ENCODE assay signal across 19 cellular contexts in genomic region chr2:229154381-229154780, GRCh38.
DNase-seq lines count a peak whose midpoint lies in the region; ATAC-seq, FAIRE-seq and TF ChIP-seq lines count a peak whose summit lies in the region.
"Had no signal": no experiment of that assay in that cellular context is flagged by ENCODE, and none has a peak within 500 bp of the region (broad histone marks: within the 10 kb centered on the region; RNA-seq: fewer than 3 reads in every experiment).

No MANE protein-coding gene starts in this region.

- DNase-seq in GM03348 (ENCODE audit: low spot score) (peak; percentile 83), RPMI7951 (ENCODE audit: low read depth) (peak; percentile 85), fibroblast of the aortic adventitia (ENCODE audit: low read depth) (peak; percentile 15), small intestine (peak; percentile 57), NK-92 (lab: John Stamatoyannopoulos, UW; ENCODE audit: unreplicated experiment) (no peak)
- DNase-seq: activated B cell treated with CpG ODN at 0.5 μM for 24 hours; activated CD8-positive, alpha-beta T cell treated with anti-CD3 and anti-CD28 coated beads, Interleukin-2, amount 10 ng/mL, durations not matched to agents 7 days and 5 days; activated T-cell treated with anti-CD3 and anti-CD28 coated beads, Interleukin-2, amount 50 U/mL, for 48 hours; gastrocnemius medialis; H9; NCI-H1694; NCI-H2227 treated with DMSO at 0.1 percent for 48 hours; NK-92 treated with Interleukin-12 subunit alpha and Interleukin-12 subunit beta, amount 100 ng/mL, for 24 hours; SK-N-SH had no signal

- H3K4me1 ChIP-seq in small intestine (ENCODE audit: control insufficient read depth in 2 of 2, insufficient read depth in 1 of 2, low read depth in 1 of 2, low read length in 1 of 2) = no peaks in the 10 kb centered on the region
- H3K4me1 ChIP-seq: gastrocnemius medialis had no signal

- no peaks in the 10 kb centered on the region for H3K36me3 ChIP-seq in small intestine (ENCODE audit: control insufficient read depth in 2 of 2, insufficient read depth in 2 of 2, low read length in 2 of 2)
- H3K36me3 ChIP-seq: gastrocnemius medialis had no signal

- H3K9me3 ChIP-seq in small intestine (ENCODE audit: control insufficient read depth, low read depth) = no peaks in the 10 kb centered on the region
- H3K9me3 ChIP-seq: gastrocnemius medialis, SK-N-SH, thoracic aorta had no signal

- no peak overlapping the region for H3K27ac ChIP-seq in small intestine (ENCODE audit: low read depth in 1 of 2, low read length in 1 of 2)
- H3K27ac ChIP-seq: gastrocnemius medialis had no signal

- no peaks in the 10 kb centered on the region for H3K27me3 ChIP-seq in small intestine (ENCODE audit: control insufficient read depth in 2 of 2, insufficient read depth in 2 of 2, low read length in 2 of 2)
- H3K27me3 ChIP-seq: gastrocnemius medialis had no signal

- no peak for TF ChIP-seq CTCF in fibroblast of the aortic adventitia (IDR thresholded peaks at IDR 0.05; ENCODE audit: insufficient read depth, low read length)

- no peak for FAIRE-seq in small intestine (lab: Jason Lieb, UNC)

- ATAC-seq in GM18873 (IDR thresholded peaks at IDR 0.05; ENCODE audit: low FRiP score, unreplicated experiment) (no peak), HG02798 (IDR thresholded peaks at IDR 0.05; ENCODE audit: poor library complexity, unreplicated experiment) (no peak), GM19395 (IDR thresholded peaks at IDR 0.05; ENCODE audit: unreplicated experiment) (no peak)
- ATAC-seq: activated CD8-positive, alpha-beta T cell treated with anti-CD3 and anti-CD28 coated beads, Interleukin-2, amount 10 ng/mL, durations not matched to agents 7 days and 5 days; gastrocnemius medialis; stimulated activated effector memory CD8-positive, alpha-beta T cell treated with anti-CD3 and anti-CD28 coated beads, Interleukin-12 subunit alpha, Interleukin-12 subunit beta, amount 100 ng/mL, for 72 hours had no signal

- H3K4me3 ChIP-seq in fibroblast of the aortic adventitia (ENCODE audit: low read depth, low read length) = no peak overlapping the region
- no peak overlapping the region for H3K4me3 ChIP-seq in small intestine (ENCODE audit: low read depth in 1 of 2, low read length in 2 of 2)
- H3K4me3 ChIP-seq: gastrocnemius medialis, thoracic aorta had no signal

- 44 to 65% (median 61%) methylated on average over 6 of the region's 6 CpGs for WGBS in small intestine, 3 donors
